1 cellular context compared by ENCODE assay signal in the genomic region with DNA sequence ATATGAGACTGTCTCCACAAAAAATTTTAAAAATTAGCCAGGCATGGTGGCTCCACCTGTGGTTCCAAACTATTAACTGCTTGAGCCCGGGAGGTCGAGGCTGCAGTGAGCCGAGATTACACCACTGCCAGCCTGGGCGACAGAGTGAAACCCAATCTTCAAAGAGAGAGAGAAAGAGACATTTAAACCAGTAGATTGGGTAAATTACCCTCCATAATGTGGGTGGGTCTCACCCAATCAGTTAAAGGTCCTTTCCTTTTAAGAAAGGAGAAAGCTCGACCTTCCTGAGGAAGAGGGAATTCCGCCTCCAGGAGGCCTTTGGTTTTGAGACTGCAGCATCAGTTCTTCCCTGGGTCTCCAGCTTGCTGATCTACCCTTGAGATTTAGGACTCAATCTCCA.
A peak's percentile ranks its signal among the peaks of the same experiment; 100 is the strongest.
TF ChIP-seq lines count a peak whose summit lies in the region.

No MANE protein-coding gene starts in this region.

TF ChIP-seq in K562, 482 proteins besides CTCF, POLR2A, EP300 and RAD21:
- peak; percentile 74 for TF ChIP-seq ZNF134 (CRISPR knock-in tag; conservative IDR thresholded peaks at IDR 0.05)
- TF ChIP-seq NR2C2 (CRISPR knock-in tag; IDR thresholded peaks at IDR 0.05), result no peak
- no peak for TF ChIP-seq NR2C2 (tag; IDR thresholded peaks at IDR 0.05)
